Comparison of ENCODE assay signal across 1 cellular context in the genomic region with DNA sequence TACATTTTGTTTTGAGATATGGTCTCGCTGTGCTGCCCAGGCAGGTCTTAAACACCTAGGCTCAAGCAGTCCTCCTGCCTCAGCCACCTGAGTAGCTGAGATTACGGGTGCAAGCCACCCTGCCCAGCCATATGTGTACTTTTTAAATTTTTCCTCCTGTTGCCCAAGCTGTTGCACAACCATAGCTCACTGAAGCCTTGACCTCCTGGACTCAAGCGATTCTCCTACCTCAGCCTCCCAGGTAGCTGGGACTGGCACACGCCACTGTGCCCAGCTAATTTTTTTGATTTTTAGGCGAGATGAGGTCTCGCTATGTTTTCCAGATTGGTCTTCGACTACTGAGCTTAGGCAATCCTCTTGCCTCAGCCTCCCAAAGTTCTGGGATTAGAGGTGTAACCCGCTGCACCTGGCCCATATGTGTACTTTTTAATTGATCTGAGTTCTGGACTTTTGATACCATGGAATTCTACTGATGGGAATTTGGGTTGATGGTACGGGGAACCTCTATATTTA.
TF ChIP-seq lines count a peak whose summit lies in the region.

No MANE protein-coding gene starts in this region.

TF ChIP-seq in HepG2, 621 proteins besides CTCF, POLR2A, EP300 and RAD21 (continued from another document and continues in another):
- TF ChIP-seq, protein P1, sequence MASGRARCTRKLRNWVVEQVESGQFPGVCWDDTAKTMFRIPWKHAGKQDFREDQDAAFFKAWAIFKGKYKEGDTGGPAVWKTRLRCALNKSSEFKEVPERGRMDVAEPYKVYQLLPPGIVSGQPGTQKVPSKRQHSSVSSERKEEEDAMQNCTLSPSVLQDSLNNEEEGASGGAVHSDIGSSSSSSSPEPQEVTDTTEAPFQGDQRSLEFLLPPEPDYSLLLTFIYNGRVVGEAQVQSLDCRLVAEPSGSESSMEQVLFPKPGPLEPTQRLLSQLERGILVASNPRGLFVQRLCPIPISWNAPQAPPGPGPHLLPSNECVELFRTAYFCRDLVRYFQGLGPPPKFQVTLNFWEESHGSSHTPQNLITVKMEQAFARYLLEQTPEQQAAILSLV (CRISPR knock-in tag; IDR thresholded peaks at IDR 0.05; ENCODE audit: borderline replicate concordance), result peak; percentile 52; the same call in 1 of the 2 replicates
- peak; percentile 84 for TF ChIP-seq ZNF263 (CRISPR knock-in tag; IDR thresholded peaks at IDR 0.05)
- TF ChIP-seq, protein P2, sequence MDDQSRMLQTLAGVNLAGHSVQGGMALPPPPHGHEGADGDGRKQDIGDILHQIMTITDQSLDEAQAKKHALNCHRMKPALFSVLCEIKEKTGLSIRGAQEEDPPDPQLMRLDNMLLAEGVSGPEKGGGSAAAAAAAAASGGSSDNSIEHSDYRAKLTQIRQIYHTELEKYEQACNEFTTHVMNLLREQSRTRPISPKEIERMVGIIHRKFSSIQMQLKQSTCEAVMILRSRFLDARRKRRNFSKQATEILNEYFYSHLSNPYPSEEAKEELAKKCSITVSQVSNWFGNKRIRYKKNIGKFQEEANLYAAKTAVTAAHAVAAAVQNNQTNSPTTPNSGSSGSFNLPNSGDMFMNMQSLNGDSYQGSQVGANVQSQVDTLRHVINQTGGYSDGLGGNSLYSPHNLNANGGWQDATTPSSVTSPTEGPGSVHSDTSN (CRISPR knock-in tag; IDR thresholded peaks at IDR 0.05; ENCODE audit: borderline replicate concordance), result no peak
- no peak for TF ChIP-seq ATAD3A (CRISPR knock-in tag; IDR thresholded peaks at IDR 0.05)
- TF ChIP-seq, protein P3, sequence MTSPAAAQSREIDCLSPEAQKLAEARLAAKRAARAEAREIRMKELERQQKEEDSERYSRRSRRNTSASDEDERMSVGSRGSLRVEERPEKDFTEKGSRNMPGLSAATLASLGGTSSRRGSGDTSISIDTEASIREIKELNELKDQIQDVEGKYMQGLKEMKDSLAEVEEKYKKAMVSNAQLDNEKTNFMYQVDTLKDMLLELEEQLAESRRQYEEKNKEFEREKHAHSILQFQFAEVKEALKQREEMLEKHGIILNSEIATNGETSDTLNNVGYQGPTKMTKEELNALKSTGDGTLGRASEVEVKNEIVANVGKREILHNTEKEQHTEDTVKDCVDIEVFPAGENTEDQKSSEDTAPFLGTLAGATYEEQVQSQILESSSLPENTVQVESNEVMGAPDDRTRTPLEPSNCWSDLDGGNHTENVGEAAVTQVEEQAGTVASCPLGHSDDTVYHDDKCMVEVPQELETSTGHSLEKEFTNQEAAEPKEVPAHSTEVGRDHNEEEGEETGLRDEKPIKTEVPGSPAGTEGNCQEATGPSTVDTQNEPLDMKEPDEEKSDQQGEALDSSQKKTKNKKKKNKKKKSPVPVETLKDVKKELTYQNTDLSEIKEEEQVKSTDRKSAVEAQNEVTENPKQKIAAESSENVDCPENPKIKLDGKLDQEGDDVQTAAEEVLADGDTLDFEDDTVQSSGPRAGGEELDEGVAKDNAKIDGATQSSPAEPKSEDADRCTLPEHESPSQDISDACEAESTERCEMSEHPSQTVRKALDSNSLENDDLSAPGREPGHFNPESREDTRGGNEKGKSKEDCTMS (CRISPR knock-in tag; conservative IDR thresholded peaks at IDR 0.05), result no peak
- TF ChIP-seq, protein P4, sequence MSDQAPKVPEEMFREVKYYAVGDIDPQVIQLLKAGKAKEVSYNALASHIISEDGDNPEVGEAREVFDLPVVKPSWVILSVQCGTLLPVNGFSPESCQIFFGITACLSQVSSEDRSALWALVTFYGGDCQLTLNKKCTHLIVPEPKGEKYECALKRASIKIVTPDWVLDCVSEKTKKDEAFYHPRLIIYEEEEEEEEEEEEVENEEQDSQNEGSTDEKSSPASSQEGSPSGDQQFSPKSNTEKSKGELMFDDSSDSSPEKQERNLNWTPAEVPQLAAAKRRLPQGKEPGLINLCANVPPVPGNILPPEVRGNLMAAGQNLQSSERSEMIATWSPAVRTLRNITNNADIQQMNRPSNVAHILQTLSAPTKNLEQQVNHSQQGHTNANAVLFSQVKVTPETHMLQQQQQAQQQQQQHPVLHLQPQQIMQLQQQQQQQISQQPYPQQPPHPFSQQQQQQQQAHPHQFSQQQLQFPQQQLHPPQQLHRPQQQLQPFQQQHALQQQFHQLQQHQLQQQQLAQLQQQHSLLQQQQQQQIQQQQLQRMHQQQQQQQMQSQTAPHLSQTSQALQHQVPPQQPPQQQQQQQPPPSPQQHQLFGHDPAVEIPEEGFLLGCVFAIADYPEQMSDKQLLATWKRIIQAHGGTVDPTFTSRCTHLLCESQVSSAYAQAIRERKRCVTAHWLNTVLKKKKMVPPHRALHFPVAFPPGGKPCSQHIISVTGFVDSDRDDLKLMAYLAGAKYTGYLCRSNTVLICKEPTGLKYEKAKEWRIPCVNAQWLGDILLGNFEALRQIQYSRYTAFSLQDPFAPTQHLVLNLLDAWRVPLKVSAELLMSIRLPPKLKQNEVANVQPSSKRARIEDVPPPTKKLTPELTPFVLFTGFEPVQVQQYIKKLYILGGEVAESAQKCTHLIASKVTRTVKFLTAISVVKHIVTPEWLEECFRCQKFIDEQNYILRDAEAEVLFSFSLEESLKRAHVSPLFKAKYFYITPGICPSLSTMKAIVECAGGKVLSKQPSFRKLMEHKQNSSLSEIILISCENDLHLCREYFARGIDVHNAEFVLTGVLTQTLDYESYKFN (CRISPR knock-in tag; conservative IDR thresholded peaks at IDR 0.05), result peak; percentile 99
- TF ChIP-seq, protein P5, sequence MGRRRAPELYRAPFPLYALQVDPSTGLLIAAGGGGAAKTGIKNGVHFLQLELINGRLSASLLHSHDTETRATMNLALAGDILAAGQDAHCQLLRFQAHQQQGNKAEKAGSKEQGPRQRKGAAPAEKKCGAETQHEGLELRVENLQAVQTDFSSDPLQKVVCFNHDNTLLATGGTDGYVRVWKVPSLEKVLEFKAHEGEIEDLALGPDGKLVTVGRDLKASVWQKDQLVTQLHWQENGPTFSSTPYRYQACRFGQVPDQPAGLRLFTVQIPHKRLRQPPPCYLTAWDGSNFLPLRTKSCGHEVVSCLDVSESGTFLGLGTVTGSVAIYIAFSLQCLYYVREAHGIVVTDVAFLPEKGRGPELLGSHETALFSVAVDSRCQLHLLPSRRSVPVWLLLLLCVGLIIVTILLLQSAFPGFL (CRISPR knock-in tag; IDR thresholded peaks at IDR 0.05), result peak; percentile 58; the same call in 1 of the 2 replicates
- TF ChIP-seq SMYD3 (CRISPR knock-in tag; IDR thresholded peaks at IDR 0.05), result 0 out of 2 replicates have a peak, but pooled peaks have one; percentile 53
- TF ChIP-seq SCMH1 (CRISPR knock-in tag; IDR thresholded peaks at IDR 0.05; ENCODE audit: borderline replicate concordance), result no peak
- no peak for TF ChIP-seq AGO2 (optimal IDR thresholded peaks at IDR 0.05; ENCODE audit: low read depth, low read length)
- TF ChIP-seq, protein P6, sequence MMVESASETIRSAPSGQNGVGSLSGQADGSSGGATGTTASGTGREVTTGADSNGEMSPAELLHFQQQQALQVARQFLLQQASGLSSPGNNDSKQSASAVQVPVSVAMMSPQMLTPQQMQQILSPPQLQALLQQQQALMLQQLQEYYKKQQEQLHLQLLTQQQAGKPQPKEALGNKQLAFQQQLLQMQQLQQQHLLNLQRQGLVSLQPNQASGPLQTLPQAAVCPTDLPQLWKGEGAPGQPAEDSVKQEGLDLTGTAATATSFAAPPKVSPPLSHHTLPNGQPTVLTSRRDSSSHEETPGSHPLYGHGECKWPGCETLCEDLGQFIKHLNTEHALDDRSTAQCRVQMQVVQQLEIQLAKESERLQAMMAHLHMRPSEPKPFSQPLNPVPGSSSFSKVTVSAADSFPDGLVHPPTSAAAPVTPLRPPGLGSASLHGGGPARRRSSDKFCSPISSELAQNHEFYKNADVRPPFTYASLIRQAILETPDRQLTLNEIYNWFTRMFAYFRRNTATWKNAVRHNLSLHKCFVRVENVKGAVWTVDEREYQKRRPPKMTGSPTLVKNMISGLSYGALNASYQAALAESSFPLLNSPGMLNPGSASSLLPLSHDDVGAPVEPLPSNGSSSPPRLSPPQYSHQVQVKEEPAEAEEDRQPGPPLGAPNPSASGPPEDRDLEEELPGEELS (CRISPR knock-in tag; IDR thresholded peaks at IDR 0.05), result peak; percentile 93
- TF ChIP-seq, protein P7, sequence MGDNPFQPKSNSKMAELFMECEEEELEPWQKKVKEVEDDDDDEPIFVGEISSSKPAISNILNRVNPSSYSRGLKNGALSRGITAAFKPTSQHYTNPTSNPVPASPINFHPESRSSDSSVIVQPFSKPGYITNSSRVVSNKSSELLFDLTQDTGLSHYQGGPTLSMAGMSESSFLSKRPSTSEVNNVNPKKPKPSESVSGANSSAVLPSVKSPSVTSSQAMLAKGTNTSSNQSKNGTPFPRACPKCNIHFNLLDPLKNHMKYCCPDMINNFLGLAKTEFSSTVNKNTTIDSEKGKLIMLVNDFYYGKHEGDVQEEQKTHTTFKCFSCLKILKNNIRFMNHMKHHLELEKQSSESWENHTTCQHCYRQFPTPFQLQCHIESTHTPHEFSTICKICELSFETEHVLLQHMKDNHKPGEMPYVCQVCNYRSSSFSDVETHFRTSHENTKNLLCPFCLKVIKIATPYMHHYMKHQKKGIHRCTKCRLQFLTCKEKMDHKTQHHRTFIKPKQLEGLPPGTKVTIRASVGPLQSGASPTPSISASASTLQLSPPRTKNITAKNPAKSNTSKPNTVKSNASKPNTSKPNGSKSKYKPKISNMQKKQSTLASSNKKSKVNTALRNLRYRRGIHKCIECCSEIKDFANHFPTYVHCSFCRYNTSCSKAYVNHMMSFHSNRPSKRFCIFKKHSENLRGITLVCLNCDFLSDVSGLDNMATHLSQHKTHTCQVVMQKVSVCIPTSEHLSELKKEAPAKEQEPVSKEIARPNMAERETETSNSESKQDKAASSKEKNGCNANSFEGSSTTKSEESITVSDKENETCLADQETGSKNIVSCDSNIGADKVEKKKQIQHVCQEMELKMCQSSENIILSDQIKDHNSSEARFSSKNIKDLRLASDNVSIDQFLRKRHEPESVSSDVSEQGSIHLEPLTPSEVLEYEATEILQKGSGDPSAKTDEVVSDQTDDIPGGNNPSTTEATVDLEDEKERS (CRISPR knock-in tag; IDR thresholded peaks at IDR 0.05), result peak; percentile 97
- TF ChIP-seq ZNF782 (CRISPR knock-in tag; IDR thresholded peaks at IDR 0.05; ENCODE audit: borderline replicate concordance), result peak; percentile 57; the same call in 1 of the 2 replicates
- TF ChIP-seq, protein P8, sequence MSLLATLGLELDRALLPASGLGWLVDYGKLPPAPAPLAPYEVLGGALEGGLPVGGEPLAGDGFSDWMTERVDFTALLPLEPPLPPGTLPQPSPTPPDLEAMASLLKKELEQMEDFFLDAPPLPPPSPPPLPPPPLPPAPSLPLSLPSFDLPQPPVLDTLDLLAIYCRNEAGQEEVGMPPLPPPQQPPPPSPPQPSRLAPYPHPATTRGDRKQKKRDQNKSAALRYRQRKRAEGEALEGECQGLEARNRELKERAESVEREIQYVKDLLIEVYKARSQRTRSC (CRISPR knock-in tag; IDR thresholded peaks at IDR 0.05; ENCODE audit: low read depth), result no peak
- no peak for TF ChIP-seq IKZF1 (IDR thresholded peaks at IDR 0.05)
- TF ChIP-seq NFIC (IDR thresholded peaks at IDR 0.05; ENCODE audit: low read length), result peak; percentile 69; the same call in 1 of the 2 replicates
- TF ChIP-seq, protein P9, sequence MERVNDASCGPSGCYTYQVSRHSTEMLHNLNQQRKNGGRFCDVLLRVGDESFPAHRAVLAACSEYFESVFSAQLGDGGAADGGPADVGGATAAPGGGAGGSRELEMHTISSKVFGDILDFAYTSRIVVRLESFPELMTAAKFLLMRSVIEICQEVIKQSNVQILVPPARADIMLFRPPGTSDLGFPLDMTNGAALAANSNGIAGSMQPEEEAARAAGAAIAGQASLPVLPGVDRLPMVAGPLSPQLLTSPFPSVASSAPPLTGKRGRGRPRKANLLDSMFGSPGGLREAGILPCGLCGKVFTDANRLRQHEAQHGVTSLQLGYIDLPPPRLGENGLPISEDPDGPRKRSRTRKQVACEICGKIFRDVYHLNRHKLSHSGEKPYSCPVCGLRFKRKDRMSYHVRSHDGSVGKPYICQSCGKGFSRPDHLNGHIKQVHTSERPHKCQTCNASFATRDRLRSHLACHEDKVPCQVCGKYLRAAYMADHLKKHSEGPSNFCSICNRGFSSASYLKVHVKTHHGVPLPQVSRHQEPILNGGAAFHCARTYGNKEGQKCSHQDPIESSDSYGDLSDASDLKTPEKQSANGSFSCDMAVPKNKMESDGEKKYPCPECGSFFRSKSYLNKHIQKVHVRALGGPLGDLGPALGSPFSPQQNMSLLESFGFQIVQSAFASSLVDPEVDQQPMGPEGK (CRISPR knock-in tag; IDR thresholded peaks at IDR 0.05), result peak; percentile 74
- TF ChIP-seq ZNF891 (CRISPR knock-in tag; IDR thresholded peaks at IDR 0.05), result peak; percentile 50; the same call in 1 of the 2 replicates
- 0 out of 2 replicates have a peak, but pooled peaks have one; percentile 84 for TF ChIP-seq KLF9 (CRISPR knock-in tag; IDR thresholded peaks at IDR 0.05; ENCODE audit: low read depth)
- peak; percentile 88; the same call in 1 of the 2 replicates for TF ChIP-seq ZNF33B (CRISPR knock-in tag; IDR thresholded peaks at IDR 0.05)
- TF ChIP-seq ZNF598 (CRISPR knock-in tag; IDR thresholded peaks at IDR 0.05; ENCODE audit: borderline replicate concordance), result peak; percentile 94; the same call in 1 of the 2 replicates
- peak; percentile 92 for TF ChIP-seq HOXA5 (CRISPR knock-in tag; IDR thresholded peaks at IDR 0.05)
- peak; percentile 96 for TF ChIP-seq RARA (CRISPR knock-in tag; IDR thresholded peaks at IDR 0.05)
- TF ChIP-seq, protein P10, sequence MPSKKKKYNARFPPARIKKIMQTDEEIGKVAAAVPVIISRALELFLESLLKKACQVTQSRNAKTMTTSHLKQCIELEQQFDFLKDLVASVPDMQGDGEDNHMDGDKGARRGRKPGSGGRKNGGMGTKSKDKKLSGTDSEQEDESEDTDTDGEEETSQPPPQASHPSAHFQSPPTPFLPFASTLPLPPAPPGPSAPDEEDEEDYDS (CRISPR knock-in tag; IDR thresholded peaks at IDR 0.05), result peak; percentile 69; the same call in 1 of the 2 replicates
- TF ChIP-seq LCORL (IDR thresholded peaks at IDR 0.05), result peak; percentile 90
- peak; percentile 100 for TF ChIP-seq LCORL (CRISPR knock-in tag; IDR thresholded peaks at IDR 0.05)
- 0 out of 2 replicates have a peak, but pooled peaks have one; percentile 49 for TF ChIP-seq ZNF552 (CRISPR knock-in tag; IDR thresholded peaks at IDR 0.05; ENCODE audit: borderline replicate concordance)
- TF ChIP-seq ARNTL (CRISPR knock-in tag; IDR thresholded peaks at IDR 0.05), result peak; percentile 84
- TF ChIP-seq, protein P11, sequence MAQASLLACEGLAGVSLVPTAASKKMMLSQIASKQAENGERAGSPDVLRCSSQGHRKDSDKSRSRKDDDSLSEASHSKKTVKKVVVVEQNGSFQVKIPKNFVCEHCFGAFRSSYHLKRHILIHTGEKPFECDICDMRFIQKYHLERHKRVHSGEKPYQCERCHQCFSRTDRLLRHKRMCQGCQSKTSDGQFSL (CRISPR knock-in tag; IDR thresholded peaks at IDR 0.05), result peak; percentile 69; the same call in 1 of the 2 replicates
- peak; percentile 99 for TF ChIP-seq ZMYM2 (CRISPR knock-in tag; IDR thresholded peaks at IDR 0.05)
- TF ChIP-seq PLRG1 (conservative IDR thresholded peaks at IDR 0.05), result no peak
- TF ChIP-seq, protein P12, sequence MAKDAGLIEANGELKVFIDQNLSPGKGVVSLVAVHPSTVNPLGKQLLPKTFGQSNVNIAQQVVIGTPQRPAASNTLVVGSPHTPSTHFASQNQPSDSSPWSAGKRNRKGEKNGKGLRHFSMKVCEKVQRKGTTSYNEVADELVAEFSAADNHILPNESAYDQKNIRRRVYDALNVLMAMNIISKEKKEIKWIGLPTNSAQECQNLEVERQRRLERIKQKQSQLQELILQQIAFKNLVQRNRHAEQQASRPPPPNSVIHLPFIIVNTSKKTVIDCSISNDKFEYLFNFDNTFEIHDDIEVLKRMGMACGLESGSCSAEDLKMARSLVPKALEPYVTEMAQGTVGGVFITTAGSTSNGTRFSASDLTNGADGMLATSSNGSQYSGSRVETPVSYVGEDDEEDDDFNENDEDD (CRISPR knock-in tag; IDR thresholded peaks at IDR 0.05; ENCODE audit: borderline replicate concordance), result peak; percentile 21; the same call in 1 of the 2 replicates
